Comparison of ENCODE assay signal across 34 cellular contexts in genomic region chr14:82641050-82641540, GRCh38.
"Had no signal": no experiment of that assay in that cellular context is flagged by ENCODE, and none has a peak within 500 bp of the region (broad histone marks: within the 10 kb centered on the region; RNA-seq: fewer than 3 reads in every experiment).

No MANE protein-coding gene starts in this region.

- H3K27me3 Mint-ChIP-seq: activated B cell treated with CpG ODN at 0.5 μM for 24 hours; activated CD4-positive, alpha-beta memory T cell treated with anti-CD3 and anti-CD28 coated beads for 36 hours; activated CD4-positive, alpha-beta T cell treated with anti-CD3 and anti-CD28 coated beads, Interleukin-2, amount 10 ng/mL, durations not matched to agents 24 days and 14 days; activated CD8-positive, alpha-beta T cell treated with anti-CD3 and anti-CD28 coated beads for 36 hours; activated naive CD4-positive, alpha-beta T cell treated with anti-CD3 and anti-CD28 coated beads, Interleukin-2, amount 10 ng/mL, durations not matched to agents 7 days and 5 days; activated naive CD8-positive, alpha-beta T cell treated with anti-CD3 and anti-CD28 coated beads for 36 hours; activated T-cell treated with anti-CD3 and anti-CD28 coated beads, Interleukin-2, amount 50 U/mL, for 24 hours; central memory CD8-positive, alpha-beta T cell had no signal

- H3K36me3 Mint-ChIP-seq: activated CD4-positive, alpha-beta memory T cell treated with anti-CD3 and anti-CD28 coated beads for 36 hours; activated naive CD4-positive, alpha-beta T cell treated with anti-CD3 and anti-CD28 coated beads, Interleukin-2, amount 10 ng/mL, durations not matched to agents 7 days and 5 days; activated naive CD4-positive, alpha-beta T cell treated with anti-CD3 and anti-CD28 coated beads, Interleukin-2, amount 50 U/mL, for 72 hours; activated naive CD8-positive, alpha-beta T cell treated with anti-CD3 and anti-CD28 coated beads for 36 hours had no signal

- H3K27ac ChIP-seq: adrenal gland, body of pancreas, brain microvascular endothelial cell, breast epithelium, cardiac muscle cell, VCaP had no signal

- H3K36me3 ChIP-seq: adrenal gland, brain microvascular endothelial cell, breast epithelium, cardiac muscle cell had no signal

- H3K9me3 Mint-ChIP-seq: activated CD4-positive, alpha-beta T cell treated with anti-CD3 and anti-CD28 coated beads, Interleukin-2, amount 10 ng/mL, durations not matched to agents 24 days and 14 days; activated CD8-positive, alpha-beta T cell treated with anti-CD3 and anti-CD28 coated beads for 36 hours; activated naive CD4-positive, alpha-beta T cell treated with anti-CD3 and anti-CD28 coated beads, Interleukin-2, amount 10 ng/mL, durations not matched to agents 7 days and 5 days; T-helper 1 cell treated with Interleukin-12 subunit alpha and Interleukin-12 subunit beta and Interleukin-4 antibody, amounts not matched to agents 30 μg/mL and 1 μg/mL, for 36 hours had no signal

- H3K27ac Mint-ChIP-seq: activated B cell treated with CpG ODN at 0.5 μM for 24 hours; activated CD4-positive, alpha-beta memory T cell treated with anti-CD3 and anti-CD28 coated beads for 36 hours; activated CD4-positive, alpha-beta T cell treated with anti-CD3 and anti-CD28 coated beads, Interleukin-2, amount 10 ng/mL, durations not matched to agents 24 days and 14 days; activated CD8-positive, alpha-beta T cell treated with anti-CD3 and anti-CD28 coated beads for 36 hours; activated naive CD4-positive, alpha-beta T cell treated with anti-CD3 and anti-CD28 coated beads, Interleukin-2, amount 10 ng/mL, durations not matched to agents 7 days and 5 days; activated naive CD4-positive, alpha-beta T cell treated with anti-CD3 and anti-CD28 coated beads, Interleukin-2, amount 50 U/mL, for 72 hours; activated naive CD8-positive, alpha-beta T cell treated with anti-CD3 and anti-CD28 coated beads for 36 hours; activated T-cell treated with anti-CD3 and anti-CD28 coated beads, Interleukin-2, amount 50 U/mL, for 24 hours; activated T-helper 2 cell treated with anti-CD3 and anti-CD28 coated beads, Interferon-gamma antibody, Interleukin-2, Interleukin-4, amounts not matched to agents 10 μg/mL and 5 μg/mL and 100 μg/mL, durations not matched to agents 14 hours and 24 hours and 36 hours; T-helper 1 cell treated with Interleukin-12 subunit alpha and Interleukin-12 subunit beta and Interleukin-4 antibody, amounts not matched to agents 30 μg/mL and 1 μg/mL, for 36 hours; T-helper 2 cell treated with Interferon-gamma antibody and Interleukin-4, amounts not matched to agents 5 μg/mL and 100 μg/mL, for 36 hours had no signal

- H3K4me1 ChIP-seq: adrenal gland, body of pancreas, breast epithelium had no signal

- H3K9me3 ChIP-seq: body of pancreas, breast epithelium had no signal

- DNase-seq: activated B cell treated with CpG ODN at 0.5 μM for 24 hours; activated CD4-positive, alpha-beta memory T cell treated with anti-CD3 and anti-CD28 coated beads for 36 hours; activated CD4-positive, alpha-beta T cell treated with anti-CD3 and anti-CD28 coated beads for 4 hours; activated CD4-positive, alpha-beta T cell treated with anti-CD3 and anti-CD28 coated beads, Interleukin-2, amount 10 ng/mL, durations not matched to agents 24 days and 14 days; activated CD4-positive, alpha-beta T cell treated with anti-CD3 and anti-CD28 coated beads, Interleukin-2, amount 50 U/mL, for 1 hour; activated CD4-positive, alpha-beta T cell treated with anti-CD3 and anti-CD28 coated beads, Interleukin-2, amount 50 U/mL, for 4 hours; activated CD4-positive, CD25-positive, alpha-beta regulatory T cell treated with anti-CD3 and anti-CD28 coated beads, Interleukin-2, amount 50 U/mL, for 72 hours; activated CD8-positive, alpha-beta memory T cell treated with anti-CD3 and anti-CD28 coated beads, Interleukin-2, amount 50 U/mL, for 48 hours; activated CD8-positive, alpha-beta T cell treated with anti-CD3 and anti-CD28 coated beads for 36 hours; activated effector memory CD4-positive, alpha-beta T cell treated with Interleukin-2 at 50 U/mL for 16 hours; activated gamma-delta T cell; activated naive CD4-positive, alpha-beta T cell treated with anti-CD3 and anti-CD28 coated beads, Interleukin-2, amount 10 ng/mL, durations not matched to agents 7 days and 5 days; activated naive CD4-positive, alpha-beta T cell treated with Interleukin-2 at 50 U/mL for 16 hours; activated naive CD8-positive, alpha-beta T cell treated with anti-CD3 and anti-CD28 coated beads for 36 hours; activated T-cell treated with anti-CD3 and anti-CD28 coated beads, Interleukin-2, amount 50 U/mL, for 24 hours; activated T-cell treated with anti-CD3 and anti-CD28 coated beads, Interleukin-2, amount 50 U/mL, for 48 hours; adrenal gland; amniotic stem cell; aorta; body of pancreas; brain microvascular endothelial cell; caudate nucleus; cerebellar nuclear complex; T-helper 1 cell; T-helper 2 cell; T-helper 9 cell had no signal

- H3K4me1 Mint-ChIP-seq: activated B cell treated with CpG ODN at 0.5 μM for 24 hours; activated CD4-positive, alpha-beta T cell treated with anti-CD3 and anti-CD28 coated beads, Interleukin-2, amount 10 ng/mL, durations not matched to agents 24 days and 14 days; activated naive CD4-positive, alpha-beta T cell treated with anti-CD3 and anti-CD28 coated beads, Interleukin-2, amount 10 ng/mL, durations not matched to agents 7 days and 5 days; activated naive CD8-positive, alpha-beta T cell treated with anti-CD3 and anti-CD28 coated beads for 36 hours; central memory CD8-positive, alpha-beta T cell had no signal

- H3K4me3 ChIP-seq: adrenal gland, body of pancreas, breast epithelium, cardiac muscle cell had no signal

- H3K4me3 Mint-ChIP-seq: activated B cell treated with CpG ODN at 0.5 μM for 24 hours; activated CD4-positive, alpha-beta memory T cell treated with anti-CD3 and anti-CD28 coated beads for 36 hours; activated CD4-positive, alpha-beta T cell treated with anti-CD3 and anti-CD28 coated beads, Interleukin-2, amount 10 ng/mL, durations not matched to agents 24 days and 14 days; activated CD8-positive, alpha-beta T cell treated with anti-CD3 and anti-CD28 coated beads for 36 hours; activated naive CD4-positive, alpha-beta T cell treated with anti-CD3 and anti-CD28 coated beads, Interleukin-2, amount 10 ng/mL, durations not matched to agents 7 days and 5 days; activated naive CD8-positive, alpha-beta T cell treated with anti-CD3 and anti-CD28 coated beads for 36 hours; activated T-cell treated with anti-CD3 and anti-CD28 coated beads, Interleukin-2, amount 50 U/mL, for 24 hours; central memory CD8-positive, alpha-beta T cell; T-helper 1 cell treated with Interleukin-12 subunit alpha and Interleukin-12 subunit beta and Interleukin-4 antibody, amounts not matched to agents 30 μg/mL and 1 μg/mL, for 36 hours; T-helper 2 cell treated with Interferon-gamma antibody and Interleukin-4, amounts not matched to agents 5 μg/mL and 100 μg/mL, for 36 hours had no signal

- ATAC-seq: activated CD8-positive, alpha-beta T cell treated with anti-CD3 and anti-CD28 coated beads for 36 hours; activated naive CD4-positive, alpha-beta T cell treated with anti-CD3 and anti-CD28 coated beads, Interleukin-2, amount 50 U/mL, for 72 hours; body of pancreas had no signal

- H3K27me3 ChIP-seq: adrenal gland, body of pancreas, brain microvascular endothelial cell, breast epithelium, cardiac muscle cell had no signal
